ENCODE assay signal across 8 cellular contexts in the genomic region with DNA sequence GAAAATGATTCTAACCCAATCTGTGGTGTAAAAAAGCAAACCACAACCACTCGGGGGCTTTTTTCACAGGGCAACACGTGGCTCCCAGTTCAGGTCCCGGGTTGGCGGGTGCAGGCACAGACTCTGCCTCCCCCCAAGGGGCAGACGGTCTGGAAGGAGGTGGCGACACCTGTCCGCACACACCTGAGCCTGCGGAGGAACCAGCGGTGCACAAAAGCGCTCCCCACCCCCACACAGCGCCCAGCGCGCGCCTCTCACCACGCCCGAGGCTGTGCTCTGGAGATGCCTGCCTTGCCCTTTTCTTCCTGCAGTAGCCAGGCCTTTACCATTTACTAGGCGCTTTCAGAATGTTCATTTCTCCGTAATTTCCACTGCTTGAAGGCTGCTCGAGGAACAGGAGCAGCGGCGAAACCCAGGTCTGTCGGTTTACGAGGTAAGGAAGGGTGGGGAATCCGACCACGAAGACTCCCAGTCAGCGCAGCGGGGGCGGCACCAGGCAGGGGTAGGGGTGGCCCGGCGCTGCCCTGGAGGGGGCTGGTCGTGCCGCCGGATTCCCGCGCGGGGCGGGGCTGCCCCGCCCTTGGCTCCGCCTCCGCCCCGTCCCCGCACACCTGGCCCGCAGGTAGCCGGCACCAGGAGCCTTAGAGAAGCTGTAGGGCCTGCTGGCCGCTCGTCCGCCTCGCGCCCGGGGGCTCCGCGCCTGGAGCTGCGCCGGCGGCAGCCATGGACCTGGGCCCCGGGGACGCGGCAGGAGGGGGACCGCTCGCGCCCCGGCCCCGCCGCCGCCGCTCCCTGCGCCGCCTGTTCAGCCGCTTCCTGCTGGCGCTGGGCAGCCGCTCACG. TPM values are rescaled to one million over a fixed set of nuclear protein-coding genes. Genes with fewer than 3 reads are reported as not detected.
DNase-seq lines count a peak whose midpoint lies in the region; ATAC-seq and TF ChIP-seq lines count a peak whose summit lies in the region.

A gene with protein sequence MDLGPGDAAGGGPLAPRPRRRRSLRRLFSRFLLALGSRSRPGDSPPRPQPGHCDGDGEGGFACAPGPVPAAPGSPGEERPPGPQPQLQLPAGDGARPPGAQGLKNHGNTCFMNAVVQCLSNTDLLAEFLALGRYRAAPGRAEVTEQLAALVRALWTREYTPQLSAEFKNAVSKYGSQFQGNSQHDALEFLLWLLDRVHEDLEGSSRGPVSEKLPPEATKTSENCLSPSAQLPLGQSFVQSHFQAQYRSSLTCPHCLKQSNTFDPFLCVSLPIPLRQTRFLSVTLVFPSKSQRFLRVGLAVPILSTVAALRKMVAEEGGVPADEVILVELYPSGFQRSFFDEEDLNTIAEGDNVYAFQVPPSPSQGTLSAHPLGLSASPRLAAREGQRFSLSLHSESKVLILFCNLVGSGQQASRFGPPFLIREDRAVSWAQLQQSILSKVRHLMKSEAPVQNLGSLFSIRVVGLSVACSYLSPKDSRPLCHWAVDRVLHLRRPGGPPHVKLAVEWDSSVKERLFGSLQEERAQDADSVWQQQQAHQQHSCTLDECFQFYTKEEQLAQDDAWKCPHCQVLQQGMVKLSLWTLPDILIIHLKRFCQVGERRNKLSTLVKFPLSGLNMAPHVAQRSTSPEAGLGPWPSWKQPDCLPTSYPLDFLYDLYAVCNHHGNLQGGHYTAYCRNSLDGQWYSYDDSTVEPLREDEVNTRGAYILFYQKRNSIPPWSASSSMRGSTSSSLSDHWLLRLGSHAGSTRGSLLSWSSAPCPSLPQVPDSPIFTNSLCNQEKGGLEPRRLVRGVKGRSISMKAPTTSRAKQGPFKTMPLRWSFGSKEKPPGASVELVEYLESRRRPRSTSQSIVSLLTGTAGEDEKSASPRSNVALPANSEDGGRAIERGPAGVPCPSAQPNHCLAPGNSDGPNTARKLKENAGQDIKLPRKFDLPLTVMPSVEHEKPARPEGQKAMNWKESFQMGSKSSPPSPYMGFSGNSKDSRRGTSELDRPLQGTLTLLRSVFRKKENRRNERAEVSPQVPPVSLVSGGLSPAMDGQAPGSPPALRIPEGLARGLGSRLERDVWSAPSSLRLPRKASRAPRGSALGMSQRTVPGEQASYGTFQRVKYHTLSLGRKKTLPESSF (plus strand): TSS at position 608 of the 842 bp plus-strand sequence. CDS start 116 bp downstream, at position 724.

- H3K4me3 ChIP-seq in fibroblast of pulmonary artery (replicated peaks; ENCODE audit: low read depth, low read length) = peak within 1 kb of the TSS; percentile 36
- peak within 1 kb of the TSS; percentile 43 to 51 for H3K4me3 ChIP-seq in neutrophil (ENCODE audit: low read depth in 1 of 2, low read length in 1 of 2)

- no peaks in the 10 kb centered on the region for H3K9me3 ChIP-seq in neutrophil

- H3K36me3 Mint-ChIP-seq in activated CD8-positive, alpha-beta T cell treated with anti-CD3 and anti-CD28 coated beads, Interleukin-2, amount 10 ng/mL, durations not matched to agents 7 days and 5 days (ENCODE audit: low read depth) = no peaks in the 10 kb centered on the region

- peaks cover 38% of the 10 kb centered on the region for H3K27me3 Mint-ChIP-seq in activated CD8-positive, alpha-beta T cell treated with anti-CD3 and anti-CD28 coated beads, Interleukin-2, amount 10 ng/mL, durations not matched to agents 7 days and 5 days (ENCODE audit: low read depth)

- no peak within 1 kb of the TSS for H3K27ac ChIP-seq in neutrophil

- POLR2A ChIA-PET in activated CD8-positive, alpha-beta T cell treated with anti-CD3 and anti-CD28 coated beads, Interleukin-2, amount 10 ng/mL, durations not matched to agents 7 days and 5 days (lab: Charles Lee) = no interaction called here

- no peak for TF ChIP-seq CTCF in fibroblast of pulmonary artery (IDR thresholded peaks at IDR 0.05; ENCODE audit: low read length, missing control alignments)
- TF ChIP-seq CTCF in neutrophil (IDR thresholded peaks at IDR 0.05) = no peak

- no peaks in the 10 kb centered on the region for H3K36me3 ChIP-seq in neutrophil

- H3K4me3 Mint-ChIP-seq in activated CD8-positive, alpha-beta T cell treated with anti-CD3 and anti-CD28 coated beads, Interleukin-2, amount 10 ng/mL, durations not matched to agents 7 days and 5 days = peak within 1 kb of the TSS; percentile 73

- CTCF ChIA-PET in activated CD8-positive, alpha-beta T cell treated with anti-CD3 and anti-CD28 coated beads, Interleukin-2, amount 10 ng/mL, durations not matched to agents 7 days and 5 days (lab: Charles Lee) = no interaction called here

- peaks cover 18% of the 10 kb centered on the region in 2 experiments for H3K4me1 ChIP-seq in neutrophil (ENCODE audit: control insufficient read depth in 1 of 2, insufficient read depth in 1 of 2, low read depth in 1 of 2, low read length in 1 of 2)

- H3K27ac Mint-ChIP-seq in activated CD8-positive, alpha-beta T cell treated with anti-CD3 and anti-CD28 coated beads, Interleukin-2, amount 10 ng/mL, durations not matched to agents 7 days and 5 days = no peak within 1 kb of the TSS

- H3K27me3 ChIP-seq in neutrophil = peaks cover 92% of the 10 kb centered on the region

- ATAC-seq in activated CD8-positive, alpha-beta T cell treated with anti-CD3 and anti-CD28 coated beads, Interleukin-2, amount 10 ng/mL, durations not matched to agents 7 days and 5 days = peak; percentile 71
- no peak for ATAC-seq in GM19463 (IDR thresholded peaks at IDR 0.05; ENCODE audit: unreplicated experiment)

- H3K9me3 Mint-ChIP-seq in activated CD8-positive, alpha-beta T cell treated with anti-CD3 and anti-CD28 coated beads, Interleukin-2, amount 10 ng/mL, durations not matched to agents 7 days and 5 days (ENCODE audit: insufficient read depth) = no peaks in the 10 kb centered on the region

- peaks cover 21% of the 10 kb centered on the region for H3K4me1 Mint-ChIP-seq in activated CD8-positive, alpha-beta T cell treated with anti-CD3 and anti-CD28 coated beads, Interleukin-2, amount 10 ng/mL, durations not matched to agents 7 days and 5 days (ENCODE audit: low read depth)

- peak; percentile 34 for DNase-seq in NCI-H1436 (lab: John Stamatoyannopoulos, UW)
- DNase-seq in NCI-H1436 treated with DMSO at 0.1 percent for 48 hours (lab: John Stamatoyannopoulos, UW) = no peak
- DNase-seq in LoVo (ENCODE audit: low spot score) = peak; percentile 84
- DNase-seq in activated CD8-positive, alpha-beta T cell treated with anti-CD3 and anti-CD28 coated beads, Interleukin-2, amount 10 ng/mL, durations not matched to agents 7 days and 5 days = peak; percentile 36
- no peak for DNase-seq in fibroblast of pulmonary artery (ENCODE audit: low read depth)
- DNase-seq in mesenteric fat pad (ENCODE audit: low spot score) = no peak

RNA-seq across cellular contexts. Expression of the gene that starts here (rescaled TPM):
- total RNA-seq in activated CD8-positive, alpha-beta T cell treated with anti-CD3 and anti-CD28 coated beads, Interleukin-2, amount 10 ng/mL, durations not matched to agents 7 days and 5 days = under 1 TPM; 0.16 to 0.18 TPM
- total RNA-seq in mesenteric fat pad = not detected

Comparison
In these comparisons a context has a peak if more than half of its experiments do, and no peak if none do; other contexts are left out.
1. DNase-seq: peak in NCI-H1436 (single experiment) and LoVo (single experiment); none in NCI-H1436 treated with DMSO at 0.1 percent for 48 hours (single experiment), fibroblast of pulmonary artery (single experiment) and mesenteric fat pad (single experiment).
2. Peak in DNase-seq and ATAC-seq in activated CD8-positive, alpha-beta T cell treated with anti-CD3 and anti-CD28 coated beads, Interleukin-2, amount 10 ng/mL, durations not matched to agents 7 days and 5 days; RNA of the gene not detected or under 1 TPM.